Comparison of ENCODE assay signal across 26 cellular contexts in the genomic region with DNA sequence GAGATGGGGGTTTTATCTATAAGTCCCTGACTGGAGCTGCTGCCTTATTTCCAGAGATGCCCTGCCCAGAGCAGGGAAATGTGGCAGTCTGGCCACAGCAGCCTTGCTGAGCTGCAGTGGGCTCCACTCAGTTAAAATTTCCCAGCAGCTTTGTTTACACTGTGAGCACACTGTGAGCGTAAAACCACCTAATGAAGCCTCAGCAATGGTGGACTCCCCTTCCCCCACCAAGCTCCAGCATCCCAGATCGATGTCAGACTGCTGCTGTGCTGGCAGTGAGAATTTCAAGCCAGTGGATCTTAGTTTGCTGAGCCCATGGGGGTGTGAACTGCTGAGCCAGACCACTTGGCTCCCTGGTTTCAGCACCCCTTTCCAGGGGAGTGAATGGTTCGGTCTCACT.
"Had no signal": no experiment of that assay in that cellular context is flagged by ENCODE, and none has a peak within 500 bp of the region (broad histone marks: within the 10 kb centered on the region; RNA-seq: fewer than 3 reads in every experiment).

No MANE protein-coding gene starts in this region.

- H3K9me3 Mint-ChIP-seq: activated T-cell treated with anti-CD3 and anti-CD28 coated beads, Interleukin-2, amount 50 U/mL, for 4 hours; activated T-helper 2 cell treated with anti-CD3 and anti-CD28 coated beads, Interferon-gamma antibody, Interleukin-2, Interleukin-4, amounts not matched to agents 10 μg/mL and 5 μg/mL and 100 μg/mL, durations not matched to agents 14 hours and 24 hours and 36 hours; dendritic cell treated with granulocyte-macrophage colony-stimulating factor and Interleukin-4, amounts not matched to agents 40 ng/mL and 50 ng/mL, for 4 days; memory B cell; natural killer cell treated with Interleukin-12 subunit alpha and Interleukin-12 subunit beta and Interleukin-15 and Interleukin-18, amount 100 ng/mL, for 72 hours had no signal

- H3K4me3 ChIP-seq: adrenal gland, ascending aorta, heart right ventricle, pancreas, thyroid gland had no signal

- H3K36me3 Mint-ChIP-seq: activated naive CD8-positive, alpha-beta T cell; memory B cell; natural killer cell treated with Interleukin-12 subunit alpha and Interleukin-12 subunit beta and Interleukin-15 and Interleukin-18, amount 100 ng/mL, for 72 hours had no signal

- H3K4me1 Mint-ChIP-seq: memory B cell had no signal

- H3K27me3 Mint-ChIP-seq: dendritic cell treated with granulocyte-macrophage colony-stimulating factor and Interleukin-4, amounts not matched to agents 40 ng/mL and 50 ng/mL, for 4 days had no signal

- H3K4me1 ChIP-seq: adrenal gland, ascending aorta, heart right ventricle, pancreas, thyroid gland had no signal

- H3K9me3 ChIP-seq: adrenal gland, ascending aorta, heart right ventricle, pancreas, thyroid gland had no signal

- DNase-seq: activated CD4-positive, alpha-beta T cell treated with anti-CD3 and anti-CD28 coated beads for 4 hours; activated CD4-positive, alpha-beta T cell treated with anti-CD3 and anti-CD28 coated beads, Interleukin-2, amount 50 U/mL, for 48 hours; activated CD4-positive, CD25-positive, alpha-beta regulatory T cell; activated CD8-positive, alpha-beta memory T cell treated with anti-CD3 and anti-CD28 coated beads, Interleukin-2, amount 50 U/mL, for 48 hours; activated naive CD4-positive, alpha-beta T cell; activated T-cell treated with anti-CD3 and anti-CD28 coated beads, Interleukin-2, amount 50 U/mL, for 4 hours; adrenal gland; brain microvascular endothelial cell; caudate nucleus; effector CD4-positive, alpha-beta T cell; heart right ventricle; islet precursor cell; left cardiac atrium; pancreas; right cardiac atrium; stimulated activated CD4-positive, alpha-beta T cell treated with anti-CD3 and anti-CD28 coated beads, Interleukin-12 subunit alpha, Interleukin-12 subunit beta, amount 100 ng/mL, for 4 hours; stimulated activated CD4-positive, alpha-beta T cell treated with anti-CD3 and anti-CD28 coated beads, Interleukin-4, amount 100 ng/mL, for 4 hours; stimulated activated naive CD8-positive, alpha-beta T cell treated with anti-CD3 and anti-CD28 coated beads, Interleukin-15, Interleukin-2, amounts not matched to agents 100 U/mL and 50 U/mL, for 24 hours; substantia nigra; thyroid gland had no signal

- H3K27ac ChIP-seq: adrenal gland, ascending aorta, brain microvascular endothelial cell, heart right ventricle, pancreas, thyroid gland had no signal

- H3K4me3 Mint-ChIP-seq: activated naive CD8-positive, alpha-beta T cell; activated T-cell treated with anti-CD3 and anti-CD28 coated beads, Interleukin-2, amount 50 U/mL, for 4 hours; dendritic cell treated with granulocyte-macrophage colony-stimulating factor and Interleukin-4, amounts not matched to agents 40 ng/mL and 50 ng/mL, for 4 days; memory B cell; natural killer cell treated with Interleukin-12 subunit alpha and Interleukin-12 subunit beta and Interleukin-15 and Interleukin-18, amount 100 ng/mL, for 72 hours had no signal

- H3K36me3 ChIP-seq: adrenal gland, ascending aorta, brain microvascular endothelial cell, heart right ventricle, pancreas, thyroid gland had no signal

- ATAC-seq: activated T-cell treated with anti-CD3 and anti-CD28 coated beads, Interleukin-2, amount 50 U/mL, for 4 hours; heart right ventricle; left cardiac atrium; natural killer cell treated with Interleukin-12 subunit alpha and Interleukin-12 subunit beta and Interleukin-15 and Interleukin-18, amount 100 ng/mL, for 72 hours; pancreas; right cardiac atrium; stimulated activated naive CD8-positive, alpha-beta T cell treated with anti-CD3 and anti-CD28 coated beads, Interleukin-15, Interleukin-2, amounts not matched to agents 100 U/mL and 50 U/mL, for 24 hours had no signal

- H3K27ac Mint-ChIP-seq: activated naive CD8-positive, alpha-beta T cell; activated T-helper 2 cell treated with anti-CD3 and anti-CD28 coated beads, Interferon-gamma antibody, Interleukin-2, Interleukin-4, amounts not matched to agents 10 μg/mL and 5 μg/mL and 100 μg/mL, durations not matched to agents 14 hours and 24 hours and 36 hours; dendritic cell treated with granulocyte-macrophage colony-stimulating factor and Interleukin-4, amounts not matched to agents 40 ng/mL and 50 ng/mL, for 4 days; memory B cell; natural killer cell treated with Interleukin-12 subunit alpha and Interleukin-12 subunit beta and Interleukin-15 and Interleukin-18, amount 100 ng/mL, for 72 hours had no signal

- H3K27me3 ChIP-seq: adrenal gland, ascending aorta, brain microvascular endothelial cell, pancreas, thyroid gland had no signal
